14 cellular contexts compared by ENCODE assay signal in the genomic region with DNA sequence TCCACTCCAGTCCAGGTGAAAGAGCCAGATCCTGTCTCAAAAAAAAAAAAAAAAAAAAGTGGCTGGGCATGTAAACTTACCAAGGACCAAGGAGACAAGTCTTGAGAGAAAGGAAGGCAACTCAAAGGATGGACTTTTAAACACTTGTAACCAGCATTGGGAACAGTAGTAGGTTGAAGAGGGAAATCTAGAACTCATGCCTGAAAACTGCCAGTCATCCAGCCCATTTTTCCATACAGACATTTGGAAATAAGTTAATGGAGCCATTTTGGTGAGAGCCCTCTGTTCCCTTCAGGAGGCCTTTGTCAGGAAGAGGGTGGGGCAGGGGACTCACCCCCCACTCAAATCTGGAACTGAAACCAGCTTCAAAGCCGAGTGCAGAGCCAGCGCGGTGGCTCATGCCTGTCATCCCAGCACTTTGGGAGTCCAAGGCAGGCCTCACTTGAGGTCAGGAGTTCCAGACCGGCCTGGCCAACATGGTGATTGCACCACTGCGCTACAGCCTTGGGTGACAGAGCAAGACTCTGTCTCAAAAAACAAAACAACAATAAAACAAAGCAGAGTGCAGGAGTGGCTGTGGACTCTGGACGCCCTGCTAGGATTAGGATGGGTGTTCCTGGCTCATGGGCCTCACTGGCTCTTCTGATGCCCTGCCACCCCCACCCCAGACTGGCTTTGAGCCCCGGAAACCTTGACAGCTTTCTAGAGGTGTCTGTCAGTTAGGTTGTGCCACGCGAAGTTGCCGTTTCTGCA. TPM values are rescaled to one million over a fixed set of nuclear protein-coding genes. Genes with fewer than 3 reads are reported as not detected.
DNase-seq lines count a peak whose midpoint lies in the region; ATAC-seq and TF ChIP-seq lines count a peak whose summit lies in the region.
"Had no signal": no experiment of that assay in that cellular context is flagged by ENCODE, and none has a peak within 500 bp of the region (broad histone marks: within the 10 kb centered on the region; RNA-seq: fewer than 3 reads in every experiment).

No MANE protein-coding gene starts in this region.

- CTCF ChIA-PET in CD8-positive, alpha-beta T cell (lab: Charles Lee), result interaction anchor here (1.2 to 2.8 kb wide), 3 partner anchors 22 to 46 kb away, joined by 5 to 19 read pairs (median 11); no protein-coding TSS in a partner anchor
- CTCF ChIA-PET in T-cell (lab: Charles Lee), result interaction anchor here in 1 of 2 donors (0.6 kb wide), 1 partner anchor 190 kb away, joined by 4 read pairs; no protein-coding TSS in a partner anchor
- CTCF ChIA-PET in naive thymus-derived CD4-positive, alpha-beta T cell (lab: Charles Lee), result interaction anchor here (0.6 to 1.6 kb wide), 4 partner anchors 20 to 79 kb away, joined by 3 to 6 read pairs (median 4); no protein-coding TSS in a partner anchor

- no peak overlapping the region for H3K4me3 ChIP-seq in CD8-positive, alpha-beta T cell (ENCODE audit: low read depth, low read length)
- H3K4me3 ChIP-seq in naive thymus-derived CD4-positive, alpha-beta T cell (ENCODE audit: low read length), result no peak overlapping the region

- H3K27ac ChIP-seq in C4-2B, result peak overlapping the region; percentile 75; the same call in 1 of the 2 replicates
- H3K27ac ChIP-seq in CD8-positive, alpha-beta T cell (ENCODE audit: low read depth, low read length), result no peak overlapping the region
- no peak overlapping the region for H3K27ac ChIP-seq in naive thymus-derived CD4-positive, alpha-beta T cell (ENCODE audit: low read depth, low read length)
- H3K27ac ChIP-seq: HL-60 had no signal

- no peak for ATAC-seq in CD8-positive, alpha-beta T cell
- ATAC-seq in T-cell (replicated peaks in 1 of 4), result no peak
- no peak for ATAC-seq in naive thymus-derived CD4-positive, alpha-beta T cell
- no peak for ATAC-seq in SK-N-SH treated with all-trans-retinoic acid at 6 μM for 48 hours
- no peak for ATAC-seq in HG02623 (IDR thresholded peaks at IDR 0.05; ENCODE audit: unreplicated experiment)
- ATAC-seq: activated CD8-positive, alpha-beta T cell treated with anti-CD3 and anti-CD28 coated beads for 36 hours; right cardiac atrium had no signal

- POLR2A ChIA-PET in CD8-positive, alpha-beta T cell (lab: Charles Lee), result no interaction called here
- POLR2A ChIA-PET in T-cell (lab: Charles Lee), result no interaction called here
- POLR2A ChIA-PET in naive thymus-derived CD4-positive, alpha-beta T cell (lab: Charles Lee), result interaction anchor here (0.6 to 8.8 kb wide), 6 partner anchors 8 to 777 kb away, joined by 3 to 65 read pairs (median 4); no protein-coding TSS in a partner anchor

- no peaks in the 10 kb centered on the region for H3K27me3 Mint-ChIP-seq in CD8-positive, alpha-beta T cell (ENCODE audit: low read depth)
- no peaks in the 10 kb centered on the region for H3K27me3 Mint-ChIP-seq in T-cell
- peaks cover 0 to 4% (median 0%) of the 10 kb centered on the region in 5 donors for H3K27me3 Mint-ChIP-seq in naive thymus-derived CD4-positive, alpha-beta T cell
- H3K27me3 Mint-ChIP-seq: activated CD8-positive, alpha-beta T cell treated with anti-CD3 and anti-CD28 coated beads for 36 hours had no signal

- TF ChIP-seq CTCF in C4-2B (conservative IDR thresholded peaks at IDR 0.05), result no peak
- TF ChIP-seq CTCF in CD8-positive, alpha-beta T cell (IDR thresholded peaks at IDR 0.05), result no peak

- peaks cover 18% of the 10 kb centered on the region for H3K4me1 ChIP-seq in CD8-positive, alpha-beta T cell (ENCODE audit: insufficient read depth, low read length)
- peaks cover 7 to 27% of the 10 kb centered on the region in 2 donors for H3K4me1 ChIP-seq in naive thymus-derived CD4-positive, alpha-beta T cell (ENCODE audit: control insufficient read depth in 2 of 2, insufficient read depth in 2 of 2, low read length in 2 of 2)

- peaks cover 29% of the 10 kb centered on the region for H3K4me1 Mint-ChIP-seq in CD8-positive, alpha-beta T cell (ENCODE audit: low read depth)
- H3K4me1 Mint-ChIP-seq in T-cell, result peaks cover 21 to 28% (median 24%) of the 10 kb centered on the region in 3 donors
- peaks cover 7 to 31% (median 14%) of the 10 kb centered on the region in 7 donors for H3K4me1 Mint-ChIP-seq in naive thymus-derived CD4-positive, alpha-beta T cell

- H3K36me3 ChIP-seq in CD8-positive, alpha-beta T cell (ENCODE audit: insufficient read depth, low read length), result no peaks in the 10 kb centered on the region
- peaks cover 0 to 5% (median 0%) of the 10 kb centered on the region in 3 experiments for H3K36me3 ChIP-seq in naive thymus-derived CD4-positive, alpha-beta T cell (ENCODE audit: control insufficient read depth in 2 of 3, insufficient read depth in 3 of 3, low read length in 3 of 3)

- H3K36me3 Mint-ChIP-seq in CD8-positive, alpha-beta T cell, result peaks cover 21% of the 10 kb centered on the region
- no peaks in the 10 kb centered on the region for H3K36me3 Mint-ChIP-seq in T-cell
- peaks cover 0 to 9% (median 0%) of the 10 kb centered on the region in 5 donors for H3K36me3 Mint-ChIP-seq in naive thymus-derived CD4-positive, alpha-beta T cell

- no peaks in the 10 kb centered on the region for H3K27me3 ChIP-seq in CD8-positive, alpha-beta T cell (ENCODE audit: insufficient read depth, low read length)
- H3K27me3 ChIP-seq in naive thymus-derived CD4-positive, alpha-beta T cell (ENCODE audit: control insufficient read depth in 2 of 2, insufficient read depth in 2 of 2, low read length in 2 of 2), result no peaks in the 10 kb centered on the region
- H3K27me3 ChIP-seq: MG63 had no signal

- no peak overlapping the region for H3K27ac Mint-ChIP-seq in CD8-positive, alpha-beta T cell
- no peak overlapping the region for H3K27ac Mint-ChIP-seq in T-cell
- peak overlapping the region in 1 of 9 donors; percentile 28 for H3K27ac Mint-ChIP-seq in naive thymus-derived CD4-positive, alpha-beta T cell

- peak overlapping the region; percentile 82 for H3K4me3 Mint-ChIP-seq in CD8-positive, alpha-beta T cell
- peak overlapping the region; percentile 11 to 86 (median 41) for H3K4me3 Mint-ChIP-seq in T-cell
- H3K4me3 Mint-ChIP-seq in naive thymus-derived CD4-positive, alpha-beta T cell, result peak overlapping the region; percentile 38 to 98 (median 85)

- no peaks in the 10 kb centered on the region for H3K9me3 Mint-ChIP-seq in CD8-positive, alpha-beta T cell
- H3K9me3 Mint-ChIP-seq in T-cell, result no peaks in the 10 kb centered on the region
- peaks cover 0 to 2% (median 0%) of the 10 kb centered on the region in 11 donors for H3K9me3 Mint-ChIP-seq in naive thymus-derived CD4-positive, alpha-beta T cell
- H3K9me3 Mint-ChIP-seq: activated CD8-positive, alpha-beta T cell treated with anti-CD3 and anti-CD28 coated beads for 36 hours had no signal

- intact Hi-C loops in CD8-positive, alpha-beta T cell (cut with DNase I, micrococcal nuclease), result loop anchor here (5.0 kb wide), 2 partner anchors 190 to 275 kb away; partner anchors contain the start of genes SETD1B (in 1 of the 2) and VPS33A (in 1 of the 2)
- intact Hi-C loops in naive thymus-derived CD4-positive, alpha-beta T cell (cut with micrococcal nuclease), result loop anchor here in 1 of 2 donors (5.0 kb wide), 1 partner anchor 285 kb away; the partner anchor contains the start of gene RHOF

- H3K9me3 ChIP-seq in CD8-positive, alpha-beta T cell (ENCODE audit: low read length), result no peaks in the 10 kb centered on the region
- H3K9me3 ChIP-seq in naive thymus-derived CD4-positive, alpha-beta T cell (ENCODE audit: control insufficient read depth in 2 of 3, low read length in 3 of 3), result no peaks in the 10 kb centered on the region
- H3K9me3 ChIP-seq: MG63 had no signal

- no peak for DNase-seq in CD8-positive, alpha-beta T cell
- DNase-seq in T-cell (no peak), NCI-H2107 treated with DMSO at 0.1 percent for 48 hours (lab: John Stamatoyannopoulos, UW; ENCODE audit: unreplicated experiment) (no peak)
- no peak for DNase-seq in naive thymus-derived CD4-positive, alpha-beta T cell
- DNase-seq: activated CD8-positive, alpha-beta T cell treated with anti-CD3 and anti-CD28 coated beads for 36 hours; amniotic stem cell; DMS153; MG63; NCI-H446 had no signal

TF ChIP-seq in SK-N-SH treated with all-trans-retinoic acid at 6 μM for 48 hours, 23 proteins besides CTCF, POLR2A, EP300 and RAD21:
- TF ChIP-seq POU6F1 (CRISPR knock-in tag; IDR thresholded peaks at IDR 0.05; ENCODE audit: borderline replicate concordance, low read depth), result no peak
- no peak for TF ChIP-seq CREB5 (CRISPR knock-in tag; IDR thresholded peaks at IDR 0.05; ENCODE audit: low read depth)
- no peak for TF ChIP-seq ZNF8 (CRISPR knock-in tag; IDR thresholded peaks at IDR 0.05)
- TF ChIP-seq ZFP3 (CRISPR knock-in tag; IDR thresholded peaks at IDR 0.05), result no peak
- no peak for TF ChIP-seq TCF4 (CRISPR knock-in tag; IDR thresholded peaks at IDR 0.05; ENCODE audit: borderline replicate concordance)

RNA-seq across cellular contexts. Expression of gene MLXIP, which starts 1.6 kb away (rescaled TPM):
- total RNA-seq in CD8-positive, alpha-beta T cell, result 100 to 1,000 TPM; 117 to 132 TPM
- total RNA-seq in T-cell, result 100 to 1,000 TPM in 2 of 5 donors, 10 to 100 TPM in 3; 87.9 to 113 (median 98.3) TPM
- 100 to 1,000 TPM in 4 of 5 experiments, 10 to 100 TPM in 1; 57.0 to 123 (median 115) TPM for total RNA-seq in naive thymus-derived CD4-positive, alpha-beta T cell
- 10 to 100 TPM; 17.4 to 29.8 TPM for polyA plus RNA-seq in naive thymus-derived CD4-positive, alpha-beta T cell

RNA-seq across cellular contexts. Expression of gene BCL7A, which starts 55.2 kb away (rescaled TPM):
- total RNA-seq in CD8-positive, alpha-beta T cell, result 1 to 10 TPM; 6.8 to 7.8 TPM
- 1 to 10 TPM; 5.3 to 7.4 (median 6.7) TPM for total RNA-seq in T-cell
- 1 to 10 TPM; 4.1 to 6.6 (median 5.4) TPM for total RNA-seq in naive thymus-derived CD4-positive, alpha-beta T cell
- 10 to 100 TPM in 1 of 2 donors, 1 to 10 TPM in 1; 4.0 to 11.9 TPM for polyA plus RNA-seq in naive thymus-derived CD4-positive, alpha-beta T cell
